17 cellular contexts compared by ENCODE assay signal in the genomic region with DNA sequence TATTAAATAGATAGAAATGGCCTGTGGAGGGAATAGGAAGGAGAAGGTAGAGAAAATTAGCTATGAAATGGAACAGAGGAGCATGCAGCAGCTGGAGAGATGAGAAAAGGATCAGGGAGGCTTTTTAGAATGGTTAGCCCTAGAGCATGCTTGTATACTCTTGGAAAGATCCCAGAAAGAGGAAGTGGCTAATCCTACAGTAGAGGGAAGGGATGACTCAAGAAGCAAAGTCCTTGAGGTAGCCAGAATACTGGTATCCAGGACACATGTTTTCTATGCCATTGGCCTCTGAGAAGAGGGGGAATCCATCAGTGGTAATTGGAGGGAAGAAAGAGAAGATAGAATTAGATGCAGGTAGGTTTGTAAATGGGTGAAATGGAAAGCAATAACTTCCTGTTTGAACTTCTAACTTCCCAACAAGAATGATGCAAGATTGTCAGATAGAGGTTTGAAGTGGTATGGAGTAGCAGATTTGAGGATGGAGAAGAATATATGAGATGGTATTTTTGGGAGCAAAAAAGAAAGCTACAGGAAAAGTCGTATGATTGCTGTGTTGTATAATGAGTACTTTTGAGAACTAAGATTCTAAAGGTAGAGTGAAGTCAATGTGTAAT. TPM values are rescaled to one million over a fixed set of nuclear protein-coding genes. Genes with fewer than 3 reads are reported as not detected.
DNase-seq lines count a peak whose midpoint lies in the region; ATAC-seq and TF ChIP-seq lines count a peak whose summit lies in the region.
"Had no signal": no experiment of that assay in that cellular context is flagged by ENCODE, and none has a peak within 500 bp of the region (broad histone marks: within the 10 kb centered on the region; RNA-seq: fewer than 3 reads in every experiment).

No MANE protein-coding gene starts in this region.

- H3K9me3 ChIP-seq in HEK293 (ENCODE audit: control insufficient read depth, insufficient read depth, low read depth, low read length), result no peaks in the 10 kb centered on the region
- H3K9me3 ChIP-seq: Peyer's patch, upper lobe of right lung had no signal

- H3K9me3 Mint-ChIP-seq in natural killer cell treated with Interleukin-12 subunit alpha and Interleukin-12 subunit beta and Interleukin-15 and Interleukin-18, amount 100 ng/mL, for 72 hours, result no peaks in the 10 kb centered on the region
- H3K9me3 Mint-ChIP-seq: activated T-helper 1 cell treated with anti-CD3 and anti-CD28 coated beads, Interleukin-12 subunit alpha, Interleukin-12 subunit beta, Interleukin-2, Interleukin-4 antibody, amounts not matched to agents 30 ng/mL and 10 ng/mL and 1 ng/mL, durations not matched to agents 14 hours and 24 hours and 36 hours had no signal

- CTCF ChIA-PET in HEK293 (lab: Yijun Ruan, JAX), result interaction anchor here (2.3 kb wide), 1 partner anchor 45 kb away, joined by 8 read pairs; no protein-coding TSS in a partner anchor

- TF ChIP-seq CTCF in HEK293 (tag by site-specific recombination; IDR thresholded peaks at IDR 0.05), result no peak
- no peak for TF ChIP-seq CTCF in epithelial cell of esophagus (IDR thresholded peaks at IDR 0.05; ENCODE audit: insufficient read depth, low read depth, low read length, missing control alignments)
- TF ChIP-seq CTCF in GM20000 (IDR thresholded peaks at IDR 0.05; ENCODE audit: extremely low read depth, missing control alignments), result no peak

- H3K27ac ChIP-seq in HEK293 (ENCODE audit: extremely low read depth, low read depth, low read length), result no peak overlapping the region
- H3K27ac ChIP-seq: BLaER1 treated with 17β-estradiol and CSF1 and Interleukin-3, amounts not matched to agents 10 nM and 100 nM; Peyer's patch; upper lobe of right lung had no signal

- peaks cover 10 to 19% of the 10 kb centered on the region in 2 donors for H3K27me3 Mint-ChIP-seq in natural killer cell treated with Interleukin-12 subunit alpha and Interleukin-12 subunit beta and Interleukin-15 and Interleukin-18, amount 100 ng/mL, for 72 hours

- H3K4me1 ChIP-seq in HEK293 (ENCODE audit: control insufficient read depth, insufficient read depth, low read length), result no peaks in the 10 kb centered on the region
- H3K4me1 ChIP-seq: Peyer's patch, upper lobe of right lung had no signal

- H3K4me3 ChIP-seq in HEK293 (ENCODE audit: low read depth, low read length) (no peak overlapping the region), epithelial cell of esophagus (ENCODE audit: low read length) (no peak overlapping the region)
- H3K4me3 ChIP-seq: BLaER1 treated with 17β-estradiol and CSF1 and Interleukin-3, amounts not matched to agents 10 nM and 100 nM; Peyer's patch; upper lobe of right lung had no signal

- POLR2A ChIA-PET in HEK293 (lab: Yijun Ruan, JAX), result no interaction called here

- DNase-seq in AG08396 (ENCODE audit: low spot score), result peak; percentile 28
- peak; percentile 44 for DNase-seq in SKM-1 (lab: John Stamatoyannopoulos, UW; ENCODE audit: unreplicated experiment)
- DNase-seq in epithelial cell of esophagus (ENCODE audit: low read depth), result peak; percentile 33
- no peak for DNase-seq in GF-D8 (lab: John Stamatoyannopoulos, UW)
- DNase-seq in GM20000 (ENCODE audit: low spot score), result no peak
- DNase-seq in NCI-H146 (lab: John Stamatoyannopoulos, UW), result no peak
- DNase-seq in natural killer cell treated with Interleukin-12 subunit alpha and Interleukin-12 subunit beta and Interleukin-15 and Interleukin-18, amount 100 ng/mL, for 72 hours (ENCODE audit: low spot score), result no peak
- DNase-seq: activated CD4-positive, alpha-beta T cell treated with anti-CD3 and anti-CD28 coated beads, Interleukin-2, amount 50 U/mL, for 48 hours; left colon; naive thymus-derived CD4-positive, alpha-beta T cell; NCI-H1092 treated with DMSO at 0.1 percent for 48 hours; Peyer's patch; stimulated activated CD4-positive, alpha-beta T cell treated with anti-CD3 and anti-CD28 coated beads, Interleukin-2, amount 100 ng/mL, for 48 hours; upper lobe of right lung had no signal

- H3K4me1 Mint-ChIP-seq in natural killer cell treated with Interleukin-12 subunit alpha and Interleukin-12 subunit beta and Interleukin-15 and Interleukin-18, amount 100 ng/mL, for 72 hours (ENCODE audit: low read depth in 2 of 2), result no peaks in the 10 kb centered on the region
- H3K4me1 Mint-ChIP-seq: naive thymus-derived CD4-positive, alpha-beta T cell had no signal

- no peaks in the 10 kb centered on the region for H3K36me3 ChIP-seq in HEK293 (ENCODE audit: control insufficient read depth in 2 of 2, insufficient read depth in 1 of 2, low read length in 2 of 2)
- H3K36me3 ChIP-seq: BLaER1 treated with 17β-estradiol and CSF1 and Interleukin-3, amounts not matched to agents 10 nM and 100 nM; Peyer's patch; upper lobe of right lung had no signal

- no peak for ATAC-seq in natural killer cell treated with Interleukin-12 subunit alpha and Interleukin-12 subunit beta and Interleukin-15 and Interleukin-18, amount 100 ng/mL, for 72 hours
- ATAC-seq: left colon; naive thymus-derived CD4-positive, alpha-beta T cell; upper lobe of right lung had no signal

- H3K27ac Mint-ChIP-seq in natural killer cell treated with Interleukin-12 subunit alpha and Interleukin-12 subunit beta and Interleukin-15 and Interleukin-18, amount 100 ng/mL, for 72 hours, result no peak overlapping the region
- H3K27ac Mint-ChIP-seq: activated T-helper 1 cell treated with anti-CD3 and anti-CD28 coated beads, Interleukin-12 subunit alpha, Interleukin-12 subunit beta, Interleukin-2, Interleukin-4 antibody, amounts not matched to agents 30 ng/mL and 10 ng/mL and 1 ng/mL, durations not matched to agents 14 hours and 24 hours and 36 hours; naive thymus-derived CD4-positive, alpha-beta T cell had no signal

- H3K36me3 Mint-ChIP-seq in natural killer cell treated with Interleukin-12 subunit alpha and Interleukin-12 subunit beta and Interleukin-15 and Interleukin-18, amount 100 ng/mL, for 72 hours, result no peaks in the 10 kb centered on the region

- no peak overlapping the region for H3K4me3 Mint-ChIP-seq in natural killer cell treated with Interleukin-12 subunit alpha and Interleukin-12 subunit beta and Interleukin-15 and Interleukin-18, amount 100 ng/mL, for 72 hours
- H3K4me3 Mint-ChIP-seq: activated T-helper 1 cell treated with anti-CD3 and anti-CD28 coated beads, Interleukin-12 subunit alpha, Interleukin-12 subunit beta, Interleukin-2, Interleukin-4 antibody, amounts not matched to agents 30 ng/mL and 10 ng/mL and 1 ng/mL, durations not matched to agents 14 hours and 24 hours and 36 hours; naive thymus-derived CD4-positive, alpha-beta T cell had no signal

TF ChIP-seq in HEK293, 187 proteins besides CTCF, POLR2A, EP300 and RAD21 (continues in another document):
- TF ChIP-seq ZNF792 (tag by site-specific recombination; IDR thresholded peaks at IDR 0.05), result no peak
- TF ChIP-seq ZNF274 (IDR thresholded peaks at IDR 0.05; ENCODE audit: low read length), result no peak
- TF ChIP-seq ZNF274 (tag by site-specific recombination; IDR thresholded peaks at IDR 0.05; ENCODE audit: borderline replicate concordance), result no peak
- TF ChIP-seq, protein P1, sequence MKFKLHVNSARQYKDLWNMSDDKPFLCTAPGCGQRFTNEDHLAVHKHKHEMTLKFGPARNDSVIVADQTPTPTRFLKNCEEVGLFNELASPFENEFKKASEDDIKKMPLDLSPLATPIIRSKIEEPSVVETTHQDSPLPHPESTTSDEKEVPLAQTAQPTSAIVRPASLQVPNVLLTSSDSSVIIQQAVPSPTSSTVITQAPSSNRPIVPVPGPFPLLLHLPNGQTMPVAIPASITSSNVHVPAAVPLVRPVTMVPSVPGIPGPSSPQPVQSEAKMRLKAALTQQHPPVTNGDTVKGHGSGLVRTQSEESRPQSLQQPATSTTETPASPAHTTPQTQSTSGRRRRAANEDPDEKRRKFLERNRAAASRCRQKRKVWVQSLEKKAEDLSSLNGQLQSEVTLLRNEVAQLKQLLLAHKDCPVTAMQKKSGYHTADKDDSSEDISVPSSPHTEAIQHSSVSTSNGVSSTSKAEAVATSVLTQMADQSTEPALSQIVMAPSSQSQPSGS (tag by site-specific recombination; IDR thresholded peaks at IDR 0.05; ENCODE audit: low read depth), result no peak
- TF ChIP-seq SALL2 (tag by site-specific recombination; IDR thresholded peaks at IDR 0.05; ENCODE audit: borderline replicate concordance), result no peak
- TF ChIP-seq ZNF202 (tag by site-specific recombination; IDR thresholded peaks at IDR 0.05; ENCODE audit: borderline replicate concordance), result no peak
- TF ChIP-seq ZNF132 (tag by site-specific recombination; IDR thresholded peaks at IDR 0.05; ENCODE audit: borderline replicate concordance), result no peak
- TF ChIP-seq, protein P2, sequence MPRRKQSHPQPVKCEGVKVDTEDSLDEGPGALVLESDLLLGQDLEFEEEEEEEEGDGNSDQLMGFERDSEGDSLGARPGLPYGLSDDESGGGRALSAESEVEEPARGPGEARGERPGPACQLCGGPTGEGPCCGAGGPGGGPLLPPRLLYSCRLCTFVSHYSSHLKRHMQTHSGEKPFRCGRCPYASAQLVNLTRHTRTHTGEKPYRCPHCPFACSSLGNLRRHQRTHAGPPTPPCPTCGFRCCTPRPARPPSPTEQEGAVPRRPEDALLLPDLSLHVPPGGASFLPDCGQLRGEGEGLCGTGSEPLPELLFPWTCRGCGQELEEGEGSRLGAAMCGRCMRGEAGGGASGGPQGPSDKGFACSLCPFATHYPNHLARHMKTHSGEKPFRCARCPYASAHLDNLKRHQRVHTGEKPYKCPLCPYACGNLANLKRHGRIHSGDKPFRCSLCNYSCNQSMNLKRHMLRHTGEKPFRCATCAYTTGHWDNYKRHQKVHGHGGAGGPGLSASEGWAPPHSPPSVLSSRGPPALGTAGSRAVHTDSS (tag by site-specific recombination; IDR thresholded peaks at IDR 0.05), result no peak
- TF ChIP-seq, protein P3, sequence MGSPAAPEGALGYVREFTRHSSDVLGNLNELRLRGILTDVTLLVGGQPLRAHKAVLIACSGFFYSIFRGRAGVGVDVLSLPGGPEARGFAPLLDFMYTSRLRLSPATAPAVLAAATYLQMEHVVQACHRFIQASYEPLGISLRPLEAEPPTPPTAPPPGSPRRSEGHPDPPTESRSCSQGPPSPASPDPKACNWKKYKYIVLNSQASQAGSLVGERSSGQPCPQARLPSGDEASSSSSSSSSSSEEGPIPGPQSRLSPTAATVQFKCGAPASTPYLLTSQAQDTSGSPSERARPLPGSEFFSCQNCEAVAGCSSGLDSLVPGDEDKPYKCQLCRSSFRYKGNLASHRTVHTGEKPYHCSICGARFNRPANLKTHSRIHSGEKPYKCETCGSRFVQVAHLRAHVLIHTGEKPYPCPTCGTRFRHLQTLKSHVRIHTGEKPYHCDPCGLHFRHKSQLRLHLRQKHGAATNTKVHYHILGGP (tag by site-specific recombination; IDR thresholded peaks at IDR 0.05), result no peak
- TF ChIP-seq KLF10 (tag by site-specific recombination; IDR thresholded peaks at IDR 0.05), result no peak
- no peak for TF ChIP-seq ZNF776 (tag by site-specific recombination; IDR thresholded peaks at IDR 0.05; ENCODE audit: borderline replicate concordance)

RNA-seq across cellular contexts. Expression of a gene that starts 17.1 kb away (rescaled TPM):
- under 1 TPM; 0.33 to 0.42 TPM for total RNA-seq in natural killer cell treated with Interleukin-12 subunit alpha and Interleukin-12 subunit beta and Interleukin-15 and Interleukin-18, amount 100 ng/mL, for 72 hours

Comparison
In these comparisons a context has a peak if more than half of its experiments do, and no peak if none do; other contexts are left out.
1. DNase-seq: peak in AG08396 (single experiment), SKM-1 (single experiment) and epithelial cell of esophagus (single experiment); none in GF-D8 (single experiment), GM20000 (single experiment), NCI-H146 (single experiment) and natural killer cell treated with Interleukin-12 subunit alpha and Interleukin-12 subunit beta and Interleukin-15 and Interleukin-18, amount 100 ng/mL, for 72 hours (single experiment).